ENCODE assay signal across 12 cellular contexts in the genomic region with DNA sequence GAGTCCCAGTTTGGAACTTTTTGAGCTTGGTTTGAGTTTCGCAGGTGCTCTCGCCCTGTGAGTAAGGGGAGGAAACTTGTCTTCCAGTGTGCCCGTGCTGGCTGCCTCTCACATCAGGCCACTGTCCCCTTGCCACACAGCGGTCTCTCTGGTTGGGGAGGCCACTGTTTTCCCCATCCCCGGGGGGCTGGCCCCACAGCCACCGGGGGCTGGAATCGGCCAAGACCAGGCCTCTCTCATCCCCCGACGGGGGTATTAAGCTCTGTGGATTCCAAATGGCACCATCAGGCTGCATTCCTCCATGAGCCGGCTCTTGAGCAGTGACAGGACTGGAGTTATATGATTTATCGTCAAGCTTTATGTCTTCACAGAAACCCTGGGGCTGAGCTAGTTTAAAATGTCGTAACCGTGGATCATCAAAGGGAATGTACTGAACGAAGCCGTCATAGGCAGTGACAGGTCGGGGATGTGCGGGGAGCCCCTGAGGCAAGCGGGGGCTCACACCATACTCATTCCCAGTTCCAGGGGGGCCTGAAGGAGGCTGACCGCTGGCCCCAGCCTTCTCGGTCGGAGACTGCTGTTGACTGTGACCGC. TPM values are rescaled to one million over a fixed set of nuclear protein-coding genes. Genes with fewer than 3 reads are reported as not detected.
A peak's percentile ranks its signal among the peaks of the same experiment; 100 is the strongest.
DNase-seq lines count a peak whose midpoint lies in the region; ATAC-seq and TF ChIP-seq lines count a peak whose summit lies in the region.
"Had no signal": no experiment of that assay in that cellular context is flagged by ENCODE, and none has a peak within 500 bp of the region (broad histone marks: within the 10 kb centered on the region; RNA-seq: fewer than 3 reads in every experiment).

No MANE protein-coding gene starts in this region.

- ATAC-seq in heart left ventricle (peak in 2 of 4 donors; percentile 17 to 19), left ventricle myocardium superior (no peak)
- ATAC-seq in naive thymus-derived CD4-positive, alpha-beta T cell: no peak

- H3K4me1 ChIP-seq in heart left ventricle (peaks cover 5 to 49% (median 41%) of the 10 kb centered on the region in 12 donors), urinary bladder (ENCODE audit: insufficient read depth) (no peaks in the 10 kb centered on the region)
- peaks cover 27 to 29% of the 10 kb centered on the region in 2 donors for H3K4me1 ChIP-seq in naive thymus-derived CD4-positive, alpha-beta T cell (ENCODE audit: control insufficient read depth in 2 of 2, insufficient read depth in 2 of 2, low read length in 2 of 2)
- H3K4me1 ChIP-seq: right lobe of liver had no signal

- POLR2A ChIA-PET in naive thymus-derived CD4-positive, alpha-beta T cell (lab: Charles Lee): interaction anchor here (0.6 kb wide), 1 partner anchor 497 kb away, joined by 8 read pairs; no protein-coding TSS in a partner anchor
- POLR2A ChIA-PET in HEK293T (lab: Yijun Ruan, JAX): no interaction called here

- no peak for DNase-seq in heart left ventricle
- no peak for DNase-seq in left ventricle myocardium superior
- peak in 1 of 9 donors; percentile 16 for DNase-seq in naive thymus-derived CD4-positive, alpha-beta T cell
- DNase-seq in NCI-H446 treated with DMSO at 0.1 percent for 48 hours (lab: John Stamatoyannopoulos, UW): no peak
- no peak for DNase-seq in HEK293T (ENCODE audit: extremely low spot score)
- no peak for DNase-seq in mesenteric fat pad (ENCODE audit: low spot score)
- DNase-seq: hippocampal formation, midbrain had no signal

- H3K27me3 ChIP-seq in heart left ventricle: peaks cover 0 to 35% (median 0%) of the 10 kb centered on the region in 9 donors
- H3K27me3 ChIP-seq in naive thymus-derived CD4-positive, alpha-beta T cell (ENCODE audit: control insufficient read depth in 2 of 2, insufficient read depth in 2 of 2, low read length in 2 of 2): peaks cover 8 to 19% of the 10 kb centered on the region in 2 donors
- H3K27me3 ChIP-seq: right lobe of liver had no signal

- H3K9me3 ChIP-seq in heart left ventricle: no peaks in the 10 kb centered on the region
- no peaks in the 10 kb centered on the region for H3K9me3 ChIP-seq in naive thymus-derived CD4-positive, alpha-beta T cell (ENCODE audit: control insufficient read depth in 2 of 3, low read length in 3 of 3)
- H3K9me3 ChIP-seq: right lobe of liver had no signal

- peaks cover 0 to 10% (median 0%) of the 10 kb centered on the region in 5 donors for H3K36me3 Mint-ChIP-seq in naive thymus-derived CD4-positive, alpha-beta T cell

- peaks cover 27 to 69% (median 40%) of the 10 kb centered on the region in 7 donors for H3K4me1 Mint-ChIP-seq in naive thymus-derived CD4-positive, alpha-beta T cell

- H3K9me3 Mint-ChIP-seq in naive thymus-derived CD4-positive, alpha-beta T cell: peaks cover 0 to 6% (median 0%) of the 10 kb centered on the region in 11 donors

- peaks cover 38 to 68% (median 54%) of the 10 kb centered on the region in 5 donors for H3K27me3 Mint-ChIP-seq in naive thymus-derived CD4-positive, alpha-beta T cell

- TF ChIP-seq CTCF in heart left ventricle (IDR thresholded peaks at IDR 0.05): no peak

- no peak for TF ChIP-seq POLR2A in heart left ventricle (IDR thresholded peaks at IDR 0.05)

- CTCF ChIA-PET in naive thymus-derived CD4-positive, alpha-beta T cell (lab: Charles Lee): interaction anchor here (0.6 kb wide), 1 partner anchor 770 kb away, joined by 5 read pairs; no protein-coding TSS in a partner anchor
- CTCF ChIA-PET in HEK293T (lab: Yijun Ruan, JAX): no interaction called here

- peak overlapping the region; percentile 49 to 86 (median 72) for H3K27ac ChIP-seq in heart left ventricle
- peak overlapping the region; percentile 39 for H3K27ac ChIP-seq in cingulate gyrus (ENCODE audit: low read depth, low read length)
- H3K27ac ChIP-seq in naive thymus-derived CD4-positive, alpha-beta T cell (ENCODE audit: low read depth, low read length): no peak overlapping the region
- H3K27ac ChIP-seq in urinary bladder (ENCODE audit: low read depth): peak overlapping the region; percentile 74
- H3K27ac ChIP-seq: right lobe of liver had no signal

- H3K4me3 ChIP-seq in heart left ventricle (no peak overlapping the region), urinary bladder (ENCODE audit: low read depth, low read length) (no peak overlapping the region)
- no peak overlapping the region for H3K4me3 ChIP-seq in naive thymus-derived CD4-positive, alpha-beta T cell (ENCODE audit: low read length)
- H3K4me3 ChIP-seq: right lobe of liver had no signal

- 71 to 84% (median 74%) methylated on average over 22 of the region's 22 CpGs for WGBS in heart left ventricle, 4 donors
- 53% methylated on average over 22 of the region's 22 CpGs for WGBS in urinary bladder

- intact Hi-C loops in heart left ventricle (cut with DNase I): loop anchor here in 2 of 10 donors (1.0 to 10.0 kb wide), 3 partner anchors 21 to 159 kb away; no protein-coding TSS in a partner anchor
- intact Hi-C loops in left ventricle myocardium superior (cut with micrococcal nuclease): no loop called here
- intact Hi-C loops in naive thymus-derived CD4-positive, alpha-beta T cell (cut with micrococcal nuclease): loop anchor here in 1 of 2 donors (5.0 kb wide), 1 partner anchor 34 kb away; no protein-coding TSS in a partner anchor

- peak overlapping the region; percentile 63 to 90 (median 82) for H3K4me3 Mint-ChIP-seq in naive thymus-derived CD4-positive, alpha-beta T cell

- H3K27ac Mint-ChIP-seq in naive thymus-derived CD4-positive, alpha-beta T cell: peak overlapping the region in 5 of 9 donors; percentile 31 to 93 (median 91)

- peaks cover 0 to 50% (median 6%) of the 10 kb centered on the region in 9 donors for H3K36me3 ChIP-seq in heart left ventricle
- H3K36me3 ChIP-seq in naive thymus-derived CD4-positive, alpha-beta T cell (ENCODE audit: control insufficient read depth in 2 of 3, insufficient read depth in 3 of 3, low read length in 3 of 3): no peaks in the 10 kb centered on the region
- H3K36me3 ChIP-seq in urinary bladder (ENCODE audit: insufficient read depth): no peaks in the 10 kb centered on the region
- H3K36me3 ChIP-seq: right lobe of liver had no signal

TF ChIP-seq in HEK293T, 16 proteins besides CTCF, POLR2A, EP300 and RAD21:
- no peak for TF ChIP-seq SUZ12 (IDR thresholded peaks at IDR 0.05)
- no peak for TF ChIP-seq PKNOX1 (IDR thresholded peaks at IDR 0.05)

RNA-seq across cellular contexts. Expression of gene JCAD, which starts 30.8 kb away (rescaled TPM):
- total RNA-seq in heart left ventricle: 10 to 100 TPM; 10.4 to 51.7 (median 22.7) TPM
- 10 to 100 TPM; 10.4 to 10.5 TPM for polyA plus RNA-seq in heart left ventricle
- total RNA-seq in left ventricle myocardium superior: 30.4 TPM
- under 1 TPM in 2 of 5 experiments, not detected in 3; 0.44 to 0.56 TPM for total RNA-seq in naive thymus-derived CD4-positive, alpha-beta T cell
- polyA plus RNA-seq in naive thymus-derived CD4-positive, alpha-beta T cell: not detected
- 52.0 TPM for total RNA-seq in urinary bladder
- polyA plus RNA-seq in urinary bladder: 35.2 TPM
- total RNA-seq in mesenteric fat pad: 31.7 TPM
- total RNA-seq: OCI-LY7 had no signal

Comparison
In these comparisons a context has a peak if more than half of its experiments do, and no peak if none do; other contexts are left out.
1. RNA of gene JCAD, which starts 30.8 kb away (total RNA-seq): 52.0 TPM in urinary bladder (single experiment), 31.7 TPM in mesenteric fat pad (single experiment), 30.4 TPM in left ventricle myocardium superior (single experiment) and 10.4 to 51.7 TPM in heart left ventricle; 0.44 to 0.56 TPM in naive thymus-derived CD4-positive, alpha-beta T cell; every median in the first group is over 4 times any median in the second.